Comparison of ENCODE assay signal across 28 cellular contexts in the genomic region with DNA sequence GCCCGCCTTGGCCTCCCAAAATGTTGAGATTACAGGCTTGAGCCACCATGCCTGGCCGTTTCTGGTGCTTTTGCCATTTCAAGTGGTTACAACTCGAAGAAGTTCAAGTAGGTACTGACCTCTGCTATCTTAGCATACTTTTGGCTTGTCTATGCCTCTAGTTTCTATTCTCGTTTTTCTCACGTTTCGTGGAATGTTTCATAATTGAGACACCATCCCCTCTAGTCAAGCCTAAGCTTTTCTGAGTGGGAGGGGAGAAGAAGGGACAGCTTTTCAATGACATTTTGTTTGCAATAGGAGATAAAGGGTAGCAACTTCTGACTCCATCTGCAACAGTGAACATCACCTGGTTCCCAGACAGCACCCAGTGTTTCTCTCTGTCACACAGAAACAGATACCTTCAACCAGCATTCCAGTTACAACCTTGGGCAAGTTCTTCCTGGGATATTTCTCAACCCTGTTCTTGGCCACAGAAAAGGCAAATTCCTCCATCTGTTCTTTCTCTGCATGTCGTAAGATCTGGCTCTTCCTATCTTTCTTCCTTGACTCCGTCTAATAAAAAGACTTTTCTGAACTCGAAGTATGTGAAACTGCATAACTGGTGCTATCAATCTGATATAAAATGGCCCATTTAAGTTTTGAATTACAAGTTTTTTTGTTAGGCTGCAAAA. TPM values are rescaled to one million over a fixed set of nuclear protein-coding genes. Genes with fewer than 3 reads are reported as not detected.
A peak's percentile ranks its signal among the peaks of the same experiment; 100 is the strongest.
DNase-seq lines count a peak whose midpoint lies in the region; ATAC-seq and TF ChIP-seq lines count a peak whose summit lies in the region.
"Had no signal": no experiment of that assay in that cellular context is flagged by ENCODE, and none has a peak within 500 bp of the region (broad histone marks: within the 10 kb centered on the region; RNA-seq: fewer than 3 reads in every experiment).

No MANE protein-coding gene starts in this region.

- intact Hi-C loops in Right ventricle myocardium inferior (cut with DNase I) (no loop called here), cardiac septum (cut with DNase I) (no loop called here), MCF 10A (cut with micrococcal nuclease) (no loop called here), left cardiac atrium (cut with DNase I) (no loop called here), uterus (cut with DNase I; ENCODE audit: low total_unique reads) (no loop called here), testis (cut with DNase I; ENCODE audit: low total_unique reads) (no loop called here)

- H3K27me3 Mint-ChIP-seq in MCF 10A (ENCODE audit: insufficient read depth, unreplicated experiment) (no peaks in the 10 kb centered on the region), endodermal cell (ENCODE audit: insufficient read depth) (no peaks in the 10 kb centered on the region)
- H3K27me3 Mint-ChIP-seq: IgD-negative memory B cell; stimulated activated naive CD8-positive, alpha-beta T cell treated with anti-CD3 and anti-CD28 coated beads, Interleukin-15, Interleukin-2, amounts not matched to agents 100 ng/mL and 50 ng/mL, for 24 hours; type B pancreatic cell had no signal

- POLR2A ChIA-PET in MCF 10A (lab: Yijun Ruan, JAX), result interaction anchor here (0.7 to 2.5 kb wide), 11 partner anchors 8 to 121 kb away, joined by 3 to 20 read pairs (median 4); a partner anchor contains a TSS

- no peak overlapping the region for H3K9ac ChIP-seq in endodermal cell (ENCODE audit: extremely low read depth, low read length, poor library complexity, severe bottlenecking)
- H3K9ac ChIP-seq: BLaER1 treated with 17β-estradiol and CSF1 and Interleukin-3, amounts not matched to agents 10 nM and 100 nM had no signal

- no peak overlapping the region for H3K27ac ChIP-seq in uterus
- H3K27ac ChIP-seq in endodermal cell (ENCODE audit: low read depth, low read length), result no peak overlapping the region
- H3K27ac ChIP-seq in testis, result no peak overlapping the region
- H3K27ac ChIP-seq: BLaER1 treated with 17β-estradiol and CSF1 and Interleukin-3, amounts not matched to agents 10 nM and 100 nM; dorsolateral prefrontal cortex; epithelial cell of prostate; prostate gland; skin epidermis had no signal

- no peak overlapping the region for H3K4me3 ChIP-seq in uterus
- H3K4me3 ChIP-seq in endodermal cell (ENCODE audit: low read length), result no peak overlapping the region
- no peak overlapping the region for H3K4me3 ChIP-seq in testis
- H3K4me3 ChIP-seq: BLaER1 treated with 17β-estradiol and CSF1 and Interleukin-3, amounts not matched to agents 10 nM and 100 nM; dorsolateral prefrontal cortex; prostate gland; skin epidermis had no signal

- CTCF ChIA-PET in MCF 10A (lab: Yijun Ruan, JAX), result interaction anchor here (0.7 kb wide), 1 partner anchor 1490 kb away, joined by 3 read pairs; no protein-coding TSS in a partner anchor

- no peak for TF ChIP-seq POLR2A in uterus (IDR thresholded peaks at IDR 0.05)
- no peak for TF ChIP-seq POLR2A in testis (IDR thresholded peaks at IDR 0.05)

- no peak for TF ChIP-seq CTCF in MCF 10A (IDR thresholded peaks at IDR 0.05; ENCODE audit: unreplicated experiment)
- TF ChIP-seq CTCF in uterus (IDR thresholded peaks at IDR 0.05), result no peak
- no peak for TF ChIP-seq CTCF in endodermal cell (conservative IDR thresholded peaks at IDR 0.05)
- no peak for TF ChIP-seq CTCF in testis (IDR thresholded peaks at IDR 0.05)

- no TSS peak for BruUV-seq in MCF 10A (replicated peaks; lab: Mats Ljungman, UMichigan)

- no peaks in the 10 kb centered on the region for H3K9me3 ChIP-seq in uterus
- H3K9me3 ChIP-seq in endodermal cell (ENCODE audit: control insufficient read depth, low read length), result no peaks in the 10 kb centered on the region
- no peaks in the 10 kb centered on the region for H3K9me3 ChIP-seq in testis
- H3K9me3 ChIP-seq: prostate gland had no signal

- H3K4me1 Mint-ChIP-seq in MCF 10A (ENCODE audit: insufficient read depth, unreplicated experiment), result peaks cover 25% of the 10 kb centered on the region
- H3K4me1 Mint-ChIP-seq in endodermal cell, result peaks cover 16% of the 10 kb centered on the region
- H3K4me1 Mint-ChIP-seq: nephron progenitor cell had no signal

- H3K9me3 Mint-ChIP-seq in MCF 10A (ENCODE audit: unreplicated experiment), result no peaks in the 10 kb centered on the region
- H3K9me3 Mint-ChIP-seq in endodermal cell, result no peaks in the 10 kb centered on the region
- H3K9me3 Mint-ChIP-seq: nephron progenitor cell; stimulated activated naive CD8-positive, alpha-beta T cell treated with anti-CD3 and anti-CD28 coated beads, Interleukin-15, Interleukin-2, amounts not matched to agents 100 ng/mL and 50 ng/mL, for 24 hours; type B pancreatic cell had no signal

- WGBS in endodermal cell (ENCODE audit: insufficient coverage in 1 of 2, insufficient read length in 1 of 2), 2 experiments, result 94 to 100% methylated on average over 7 to 9 of the region's 9 CpGs
- 68 to 75% methylated on average over 9 of the region's 9 CpGs for WGBS in testis, 2 donors

- H3K36me3 Mint-ChIP-seq in MCF 10A (ENCODE audit: insufficient read depth, unreplicated experiment) (no peaks in the 10 kb centered on the region), endodermal cell (ENCODE audit: low read depth) (no peaks in the 10 kb centered on the region)
- H3K36me3 Mint-ChIP-seq: IgD-negative memory B cell, type B pancreatic cell had no signal

- H3K36me3 ChIP-seq in uterus (no peaks in the 10 kb centered on the region), endodermal cell (ENCODE audit: control insufficient read depth, insufficient read depth, low read length) (no peaks in the 10 kb centered on the region), testis (ENCODE audit: low read depth, missing control alignments) (no peaks in the 10 kb centered on the region)
- H3K36me3 ChIP-seq: BLaER1 treated with 17β-estradiol and CSF1 and Interleukin-3, amounts not matched to agents 10 nM and 100 nM; prostate gland had no signal

- H3K27me3 ChIP-seq in uterus (no peaks in the 10 kb centered on the region), endodermal cell (ENCODE audit: control insufficient read depth, insufficient read depth, low read length, poor library complexity, severe bottlenecking) (no peaks in the 10 kb centered on the region), testis (no peaks in the 10 kb centered on the region)
- H3K27me3 ChIP-seq: BLaER1 treated with 17β-estradiol and CSF1 and Interleukin-3, amounts not matched to agents 10 nM and 100 nM; dorsolateral prefrontal cortex had no signal

- H3K4me3 Mint-ChIP-seq in MCF 10A (ENCODE audit: unreplicated experiment) (no peak overlapping the region), endodermal cell (no peak overlapping the region)
- H3K4me3 Mint-ChIP-seq: activated CD8-positive, alpha-beta T cell treated with anti-CD3 and anti-CD28 coated beads, Interleukin-2, amount 10 ng/mL, durations not matched to agents 7 days and 5 days; IgD-negative memory B cell; nephron progenitor cell; stimulated activated naive CD8-positive, alpha-beta T cell treated with anti-CD3 and anti-CD28 coated beads, Interleukin-15, Interleukin-2, amounts not matched to agents 100 ng/mL and 50 ng/mL, for 24 hours; type B pancreatic cell had no signal

- DNase-seq in Right ventricle myocardium inferior (ENCODE audit: missing footprints), result peak; percentile 11
- DNase-seq in cardiac septum (ENCODE audit: low spot score), result no peak
- DNase-seq in MCF 10A (ENCODE audit: unreplicated experiment), result peak; percentile 63
- DNase-seq in left cardiac atrium, result no peak
- DNase-seq in uterus, result no peak
- no peak for DNase-seq in endodermal cell
- no peak for DNase-seq in testis
- DNase-seq: activated CD8-positive, alpha-beta T cell treated with anti-CD3 and anti-CD28 coated beads, Interleukin-2, amount 10 ng/mL, durations not matched to agents 7 days and 5 days; activated T-cell treated with anti-CD3 and anti-CD28 coated beads, Interleukin-2, amount 50 U/mL, for 1 hour; amniotic stem cell; caudate nucleus; dorsolateral prefrontal cortex; MM.1S; NCI-H1694; NCI-H774; nephron progenitor cell; T-helper 9 cell had no signal

- ATAC-seq in Right ventricle myocardium inferior (peak; percentile 72), left cardiac atrium (peak; percentile 59 to 76), GM21381 (IDR thresholded peaks at IDR 0.05; ENCODE audit: unreplicated experiment) (no peak)
- ATAC-seq: activated CD8-positive, alpha-beta T cell treated with anti-CD3 and anti-CD28 coated beads, Interleukin-2, amount 10 ng/mL, durations not matched to agents 7 days and 5 days; Panc1 had no signal

- H3K4me1 ChIP-seq in uterus, result no peaks in the 10 kb centered on the region
- H3K4me1 ChIP-seq in endodermal cell (ENCODE audit: control insufficient read depth, insufficient read depth, low read length), result no peaks in the 10 kb centered on the region
- no peaks in the 10 kb centered on the region for H3K4me1 ChIP-seq in testis
- H3K4me1 ChIP-seq: prostate gland had no signal

- H3K27ac Mint-ChIP-seq in MCF 10A (ENCODE audit: low read depth, unreplicated experiment) (no peak overlapping the region), endodermal cell (no peak overlapping the region)
- H3K27ac Mint-ChIP-seq: activated CD8-positive, alpha-beta T cell treated with anti-CD3 and anti-CD28 coated beads, Interleukin-2, amount 10 ng/mL, durations not matched to agents 7 days and 5 days; IgD-negative memory B cell; nephron progenitor cell; stimulated activated naive CD8-positive, alpha-beta T cell treated with anti-CD3 and anti-CD28 coated beads, Interleukin-15, Interleukin-2, amounts not matched to agents 100 ng/mL and 50 ng/mL, for 24 hours; type B pancreatic cell had no signal

RNA-seq across cellular contexts. Expression of a gene that starts 25.5 kb away (rescaled TPM):
- total RNA-seq in Right ventricle myocardium inferior (not detected), cardiac septum (not detected), MCF 10A (2022) (not detected in 2 replicates), left cardiac atrium (not detected), uterus (not detected), endodermal cell (not detected), testis (10 to 100 TPM; 17.8 to 41.1 TPM)
- polyA plus RNA-seq in endodermal cell (2013, experiment 1 of 2), result not detected
- not detected for polyA plus RNA-seq in endodermal cell (2013, experiment 2 of 2)
- 49.4 TPM for polyA plus RNA-seq in testis (ENCODE audit: insufficient read depth, low read depth, low replicate concordance)
- total RNA-seq: activated CD8-positive, alpha-beta T cell treated with anti-CD3 and anti-CD28 coated beads, Interleukin-2, amount 10 ng/mL, durations not matched to agents 7 days and 5 days; mononuclear cell; SK-MEL-5 had no signal

Comparison
In these comparisons a context has a peak if more than half of its experiments do, and no peak if none do; other contexts are left out.
1. DNase-seq: peak in Right ventricle myocardium inferior (single experiment) and MCF 10A (single experiment); none in cardiac septum (single experiment), left cardiac atrium (single experiment), uterus (0 of 2), endodermal cell (single experiment) and testis (single experiment).
2. RNA of a gene that starts 25.5 kb away (total RNA-seq): 17.8 to 41.1 TPM in testis; not detected in Right ventricle myocardium inferior (single experiment), not detected in cardiac septum (single experiment), not detected in MCF 10A, not detected in left cardiac atrium, not detected in uterus and not detected in endodermal cell; every median in the first group is over 10 times any median in the second.